Comparison of ENCODE assay signal across 20 cellular contexts in genomic region chr20:51313275-51313898, GRCh38.
DNase-seq lines count a peak whose midpoint lies in the region; ATAC-seq and TF ChIP-seq lines count a peak whose summit lies in the region.
"Had no signal": no experiment of that assay in that cellular context is flagged by ENCODE, and none has a peak within 500 bp of the region (broad histone marks: within the 10 kb centered on the region; RNA-seq: fewer than 3 reads in every experiment).

No MANE protein-coding gene starts in this region.

- ATAC-seq in right lobe of liver: peak; percentile 40 to 53 (median 46)
- ATAC-seq: activated naive CD4-positive, alpha-beta T cell treated with anti-CD3 and anti-CD28 coated beads, Interleukin-2, amount 50 U/mL, for 72 hours; gastroesophageal sphincter; left colon; stimulated activated effector memory CD8-positive, alpha-beta T cell treated with anti-CD3 and anti-CD28 coated beads, Interleukin-12 subunit alpha, Interleukin-12 subunit beta, amount 100 ng/mL, for 72 hours had no signal

- H3K9me3 ChIP-seq in right lobe of liver (no peaks in the 10 kb centered on the region), tibial artery (no peaks in the 10 kb centered on the region)
- H3K9me3 ChIP-seq: BE2C, colonic mucosa, gastroesophageal sphincter, neutrophil, thyroid gland had no signal

- TF ChIP-seq CTCF in right lobe of liver (IDR thresholded peaks at IDR 0.05) (no peak), tibial artery (IDR thresholded peaks at IDR 0.05) (no peak)

- no peak overlapping the region for H3K27ac ChIP-seq in right lobe of liver
- no peak overlapping the region for H3K27ac ChIP-seq in tibial artery
- H3K27ac ChIP-seq: colonic mucosa, epithelial cell of prostate, gastroesophageal sphincter, neutrophil had no signal

- WGBS in right lobe of liver (ENCODE audit: insufficient coverage, low coverage, low lambda C conversion rate, missing lambda C conversion rate): 72% methylated on average over 5 of the region's 7 CpGs

- peak; percentile 36 for DNase-seq in M059J (ENCODE audit: low read depth)
- DNase-seq in dermis blood vessel endothelial cell: peak; percentile 59
- no peak for DNase-seq in right lobe of liver
- DNase-seq in NCI-H146 treated with DMSO at 0.1 percent for 48 hours (lab: John Stamatoyannopoulos, UW; ENCODE audit: unreplicated experiment): no peak
- DNase-seq in NCI-H1105 treated with DMSO at 0.1 percent for 48 hours (lab: John Stamatoyannopoulos, UW): no peak
- DNase-seq in tibial artery: no peak
- DNase-seq in effector CD8-positive, alpha-beta T cell (lab: John Stamatoyannopoulos, UW): no peak
- DNase-seq: BE2C, colonic mucosa, left colon, NCI-H1417 treated with DMSO at 0.1 percent for 48 hours, NCI-H82, retina, T1000, thyroid gland had no signal

- H3K4me3 ChIP-seq in right lobe of liver (no peak overlapping the region), tibial artery (no peak overlapping the region)
- H3K4me3 ChIP-seq: colonic mucosa, gastroesophageal sphincter, thyroid gland had no signal

- no peaks in the 10 kb centered on the region for H3K36me3 ChIP-seq in right lobe of liver
- no peaks in the 10 kb centered on the region for H3K36me3 ChIP-seq in tibial artery
- H3K36me3 ChIP-seq: BE2C, colonic mucosa, gastroesophageal sphincter, neutrophil, thyroid gland had no signal

- intact Hi-C loops in right lobe of liver (cut with DNase I) (no loop called here), tibial artery (cut with DNase I; ENCODE audit: low total_unique reads) (no loop called here)

- TF ChIP-seq POLR2A in right lobe of liver (IDR thresholded peaks at IDR 0.05): no peak

- no peaks in the 10 kb centered on the region for H3K4me1 ChIP-seq in right lobe of liver
- no peaks in the 10 kb centered on the region for H3K4me1 ChIP-seq in tibial artery
- H3K4me1 ChIP-seq: BE2C, colonic mucosa, gastroesophageal sphincter had no signal

- H3K27me3 ChIP-seq in right lobe of liver (no peaks in the 10 kb centered on the region), tibial artery (peaks cover 0 to 7% of the 10 kb centered on the region in 2 donors)
- H3K27me3 ChIP-seq: colonic mucosa, thyroid gland had no signal

Comparison
In these comparisons a context has a peak if more than half of its experiments do, and no peak if none do; other contexts are left out.
1. DNase-seq: peak in M059J (single experiment) and dermis blood vessel endothelial cell (single experiment); none in right lobe of liver (0 of 3), NCI-H146 treated with DMSO at 0.1 percent for 48 hours (single experiment), NCI-H1105 treated with DMSO at 0.1 percent for 48 hours (single experiment), tibial artery (0 of 2) and effector CD8-positive, alpha-beta T cell (single experiment).